16 cellular contexts compared by ENCODE assay signal in genomic region chr11:118746988-118747585, GRCh38. TPM values are rescaled to one million over a fixed set of nuclear protein-coding genes. Genes with fewer than 3 reads are reported as not detected.
DNase-seq lines count a peak whose midpoint lies in the region; ATAC-seq, FAIRE-seq and TF ChIP-seq lines count a peak whose summit lies in the region.
"Had no signal": no experiment of that assay in that cellular context is flagged by ENCODE, and none has a peak within 500 bp of the region (broad histone marks: within the 10 kb centered on the region; RNA-seq: fewer than 3 reads in every experiment).

No MANE protein-coding gene starts in this region.

- peaks cover 2% of the 10 kb centered on the region for H3K36me3 Mint-ChIP-seq in T-helper 17 cell (ENCODE audit: low read depth)
- H3K36me3 Mint-ChIP-seq in Caco-2 (ENCODE audit: insufficient read depth, unreplicated experiment), result peaks cover 67% of the 10 kb centered on the region

- ATAC-seq in T-helper 17 cell, result no peak
- ATAC-seq in mucosa of descending colon, result no peak
- ATAC-seq: activated T-helper 17 cell treated with anti-CD3 and anti-CD28 coated beads, Interleukin-2, amount 50 U/mL, for 72 hours had no signal

- intact Hi-C loops in Caco-2 (cut with micrococcal nuclease; ENCODE audit: unreplicated experiment), result no loop called here
- intact Hi-C loops in mucosa of descending colon (cut with DNase I, micrococcal nuclease), result no loop called here

- TF ChIP-seq CTCF in AG10803 (conservative IDR thresholded peaks at IDR 0.05; ENCODE audit: low read length), result no peak
- no peak for TF ChIP-seq CTCF in Caco-2 (IDR thresholded peaks at IDR 0.05; ENCODE audit: insufficient read depth in 1 of 2, low read depth in 1 of 2, low read length in 1 of 2, severe bottlenecking in 1 of 2, unreplicated experiment in 1 of 2)
- no peak for TF ChIP-seq CTCF in mucosa of descending colon (IDR thresholded peaks at IDR 0.05)

- CTCF ChIA-PET in Caco-2 (lab: Charles Lee), result no interaction called here

- H3K36me3 ChIP-seq in Caco-2 (ENCODE audit: control insufficient read depth, insufficient read depth, low read length) (peaks cover 1% of the 10 kb centered on the region; the same call in 1 of the 2 replicates), mucosa of descending colon (ENCODE audit: low read depth) (peaks cover 10% of the 10 kb centered on the region)

- H3K27ac Mint-ChIP-seq in T-helper 17 cell, result peak overlapping the region; percentile 8
- H3K27ac Mint-ChIP-seq in Caco-2 (ENCODE audit: unreplicated experiment), result no peak overlapping the region
- H3K27ac Mint-ChIP-seq: activated T-helper 17 cell treated with anti-CD3 and anti-CD28 coated beads, Interleukin-2, amount 50 U/mL, for 72 hours had no signal

- H3K27me3 Mint-ChIP-seq in T-helper 17 cell (no peaks in the 10 kb centered on the region), Caco-2 (ENCODE audit: insufficient read depth, unreplicated experiment) (no peaks in the 10 kb centered on the region)
- H3K27me3 Mint-ChIP-seq: activated T-helper 17 cell treated with anti-CD3 and anti-CD28 coated beads, Interleukin-2, amount 50 U/mL, for 72 hours had no signal

- H3K9me3 ChIP-seq in T-helper 17 cell (ENCODE audit: control insufficient read depth, low read length, poor library complexity, severe bottlenecking), result no peaks in the 10 kb centered on the region
- H3K9me3 ChIP-seq in Caco-2, result no peaks in the 10 kb centered on the region
- H3K9me3 ChIP-seq in mucosa of descending colon, result no peaks in the 10 kb centered on the region
- H3K9me3 ChIP-seq: adrenal gland had no signal

- H3K4me3 ChIP-seq in AG10803 (ENCODE audit: low read length) (no peak overlapping the region), Caco-2 (ENCODE audit: low read depth, low read length) (no peak overlapping the region), mucosa of descending colon (no peak overlapping the region)
- H3K4me3 ChIP-seq: adrenal gland had no signal

- DNase-seq in AG10803 (ENCODE audit: low read depth) (peak; percentile 50), T-helper 17 cell (no peak), iris pigment epithelial cell (ENCODE audit: low read depth) (peak; percentile 11), Caco-2 (no peak), mucosa of descending colon (no peak), NCI-H524 (lab: John Stamatoyannopoulos, UW) (no peak)
- DNase-seq: adrenal gland; central memory CD4-positive, alpha-beta T cell; foreskin melanocyte; NCI-H1694; NCI-H345; NK-92 treated with Interleukin-12 subunit alpha and Interleukin-12 subunit beta, amount 100 ng/mL, for 24 hours; stimulated activated CD4-positive, alpha-beta T cell treated with anti-CD3 and anti-CD28 coated beads, Interleukin-2, amount 100 ng/mL, for 24 hours had no signal

- BruUV-seq in Caco-2 (replicated peaks; lab: Mats Ljungman, UMichigan), result no TSS peak

- H3K4me1 ChIP-seq in Caco-2, result peaks cover 8% of the 10 kb centered on the region
- no peaks in the 10 kb centered on the region for H3K4me1 ChIP-seq in mucosa of descending colon (ENCODE audit: low read depth)
- H3K4me1 ChIP-seq: adrenal gland, parathyroid adenoma had no signal

- H3K4me1 Mint-ChIP-seq in T-helper 17 cell (no peaks in the 10 kb centered on the region), Caco-2 (ENCODE audit: low read depth, unreplicated experiment) (no peaks in the 10 kb centered on the region)
- H3K4me1 Mint-ChIP-seq: activated T-helper 17 cell treated with anti-CD3 and anti-CD28 coated beads, Interleukin-2, amount 50 U/mL, for 72 hours had no signal

- H3K4me3 Mint-ChIP-seq in T-helper 17 cell (no peak overlapping the region), Caco-2 (ENCODE audit: unreplicated experiment) (no peak overlapping the region)
- H3K4me3 Mint-ChIP-seq: activated T-helper 17 cell treated with anti-CD3 and anti-CD28 coated beads, Interleukin-2, amount 50 U/mL, for 72 hours had no signal

- no peaks in the 10 kb centered on the region for H3K9me3 Mint-ChIP-seq in Caco-2 (ENCODE audit: unreplicated experiment)
- H3K9me3 Mint-ChIP-seq: activated T-helper 17 cell treated with anti-CD3 and anti-CD28 coated beads, Interleukin-2, amount 50 U/mL, for 72 hours had no signal

- peak; percentile 28 for FAIRE-seq in G401.6 (lab: Jason Lieb, UNC)

- POLR2A ChIA-PET in Caco-2 (lab: Charles Lee), result no interaction called here

- no peaks in the 10 kb centered on the region for H3K27me3 ChIP-seq in Caco-2 (replicated peaks; ENCODE audit: control insufficient read depth, insufficient read depth, low read length)
- H3K27me3 ChIP-seq: adrenal gland had no signal

RNA-seq across cellular contexts. Expression of gene DDX6, which starts 43.9 kb away (rescaled TPM):
- total RNA-seq in T-helper 17 cell (100 to 1,000 TPM; 218 to 290 TPM), Caco-2 (2022) (131 and 135 TPM in 2 replicates), mucosa of descending colon (100 to 1,000 TPM in 1 of 3 donors, 10 to 100 TPM in 2; 86.9 to 158 (median 97.6) TPM)

Comparison
In these comparisons a context has a peak if more than half of its experiments do, and no peak if none do; other contexts are left out.
1. DNase-seq: peak in AG10803 (single experiment) and iris pigment epithelial cell (single experiment); none in T-helper 17 cell (0 of 3), Caco-2 (0 of 2), mucosa of descending colon (0 of 3) and NCI-H524 (0 of 2).